ENCODE assay signal across 8 cellular contexts in the genomic region with DNA sequence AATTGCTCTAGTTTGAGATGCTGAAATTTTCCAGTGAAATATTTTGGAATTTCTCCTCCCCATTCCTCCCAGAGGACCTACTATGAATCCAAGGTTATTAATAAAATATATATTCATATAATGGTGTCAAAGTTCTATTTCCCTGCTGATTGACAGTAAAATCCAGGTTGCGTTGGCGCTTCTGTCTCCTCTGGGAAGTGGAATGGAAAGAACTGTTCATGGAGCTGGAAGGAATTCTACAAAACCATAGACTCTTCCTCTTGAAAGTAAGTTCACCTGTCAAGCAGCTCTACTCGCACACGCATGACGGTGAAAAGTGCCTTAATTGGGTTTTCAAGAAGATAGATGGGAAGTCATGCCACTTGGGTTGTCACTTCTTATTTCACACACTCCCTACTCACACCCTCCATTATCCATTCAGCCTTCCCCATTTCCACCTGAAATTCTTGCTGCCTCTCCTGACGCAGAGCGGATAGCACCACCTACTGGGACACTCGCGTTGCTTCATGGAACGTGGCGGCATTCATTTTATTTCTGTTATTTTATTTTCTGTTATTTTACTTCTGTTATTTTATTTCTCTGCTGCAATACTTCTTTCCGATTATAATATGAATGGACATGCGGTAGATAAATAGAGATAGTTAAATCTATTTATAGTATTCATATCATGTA.
DNase-seq lines count a peak whose midpoint lies in the region; ATAC-seq lines count a peak whose summit lies in the region.

No MANE protein-coding gene starts in this region.

- peak; percentile 45 for ATAC-seq in esophagus mucosa
- ATAC-seq in GM18861 (IDR thresholded peaks at IDR 0.05; ENCODE audit: unreplicated experiment), result no peak

- DNase-seq in NCI-H1105 treated with DMSO at 0.1 percent for 48 hours (lab: John Stamatoyannopoulos, UW) (peak; percentile 0), NCI-H1105 (lab: John Stamatoyannopoulos, UW) (no peak), NCI-H146 treated with DMSO at 0.1 percent for 48 hours (lab: John Stamatoyannopoulos, UW; ENCODE audit: unreplicated experiment) (peak; percentile 0), renal cortical epithelial cell (ENCODE audit: low read depth) (peak; percentile 0), hippocampal formation (lab: John Stamatoyannopoulos, UW) (no peak)
- DNase-seq in activated CD4-positive, alpha-beta T cell treated with anti-CD3 and anti-CD28 coated beads for 1 hour, result no peak

Comparison
In these comparisons a context has a peak if more than half of its experiments do, and no peak if none do; other contexts are left out.
1. DNase-seq: peak in NCI-H1105 treated with DMSO at 0.1 percent for 48 hours (single experiment), NCI-H146 treated with DMSO at 0.1 percent for 48 hours (single experiment) and renal cortical epithelial cell (single experiment); none in NCI-H1105 (single experiment), hippocampal formation (0 of 2) and activated CD4-positive, alpha-beta T cell treated with anti-CD3 and anti-CD28 coated beads for 1 hour (single experiment).